ENCODE assay signal across 10 cellular contexts in the genomic region with DNA sequence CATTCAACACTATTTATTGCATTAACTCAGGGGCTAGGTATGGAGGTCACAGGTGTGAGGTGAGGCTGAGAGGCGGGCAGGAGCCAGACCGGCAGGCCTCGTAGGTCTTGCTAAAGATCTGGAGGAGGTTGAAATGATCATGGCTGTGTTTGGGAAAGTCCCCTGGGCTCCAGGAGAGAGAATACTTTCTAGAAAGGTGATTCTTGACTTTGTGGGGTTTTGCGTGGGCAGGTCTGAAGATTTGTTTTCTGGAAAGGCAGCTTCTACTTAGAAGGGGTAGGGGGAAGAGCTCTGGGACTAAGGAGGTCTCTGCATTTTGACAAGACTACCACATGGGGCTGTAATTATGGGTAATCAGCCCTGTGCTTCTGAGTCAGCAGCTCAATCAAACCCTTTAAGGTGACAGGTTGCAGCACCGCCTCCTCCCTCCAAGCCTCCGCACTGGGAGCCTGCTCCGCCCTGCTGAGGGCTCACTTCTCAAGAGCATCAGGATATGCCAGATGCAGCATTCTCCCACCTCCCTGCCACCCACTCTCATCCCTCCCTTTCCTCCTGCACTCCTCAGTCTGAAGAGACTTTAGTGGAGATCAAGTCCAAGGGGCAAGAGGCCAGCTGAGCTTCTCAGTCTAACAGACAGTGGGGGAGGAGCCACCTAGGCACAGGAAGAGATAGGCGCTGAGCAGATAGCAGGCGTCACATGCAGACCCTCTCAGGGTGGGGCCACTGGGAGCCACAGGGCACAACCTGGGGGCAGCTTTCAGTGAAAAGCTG. TPM values are rescaled to one million over a fixed set of nuclear protein-coding genes. Genes with fewer than 3 reads are reported as not detected.
DNase-seq lines count a peak whose midpoint lies in the region; ATAC-seq and TF ChIP-seq lines count a peak whose summit lies in the region.
"Had no signal": no experiment of that assay in that cellular context is flagged by ENCODE, and none has a peak within 500 bp of the region (broad histone marks: within the 10 kb centered on the region; RNA-seq: fewer than 3 reads in every experiment).

No MANE protein-coding gene starts in this region.

- no peak for TF ChIP-seq CTCF in heart right ventricle (IDR thresholded peaks at IDR 0.05)

- no peaks in the 10 kb centered on the region for H3K36me3 ChIP-seq in heart right ventricle

- H3K4me1 ChIP-seq in heart right ventricle, result peaks cover 0 to 16% (median 6%) of the 10 kb centered on the region in 9 donors

- no peaks in the 10 kb centered on the region for H3K9me3 ChIP-seq in heart right ventricle

- ATAC-seq in heart right ventricle, result peak; percentile 38 to 53 (median 45)

- no peaks in the 10 kb centered on the region for H3K27me3 ChIP-seq in heart right ventricle

- intact Hi-C loops in heart right ventricle (cut with DNase I), result no loop called here

- DNase-seq in NCI-H1105 treated with DMSO at 0.1 percent for 48 hours (lab: John Stamatoyannopoulos, UW) (peak; percentile 1), NCI-H1105 (lab: John Stamatoyannopoulos, UW) (no peak), NCI-H82 (lab: John Stamatoyannopoulos, UW) (peak; percentile 95), heart right ventricle (no peak), cortex of kidney (lab: John Stamatoyannopoulos, UW) (no peak), ureter (ENCODE audit: low spot score) (no peak), NOMO-1 treated with dmso at 0.1 percent for 144 hours (lab: John Stamatoyannopoulos, UW; ENCODE audit: unreplicated experiment) (no peak)
- peak; percentile 13 to 27 for DNase-seq in stimulated activated CD4-positive, alpha-beta T cell treated with anti-CD3 and anti-CD28 coated beads, Interleukin-2, amount 100 ng/mL, for 24 hours

- peak overlapping the region in 1 of 10 donors; percentile 19 for H3K27ac ChIP-seq in heart right ventricle
- H3K27ac ChIP-seq: 22Rv1 had no signal

- WGBS in heart right ventricle, 2 donors, result 66 to 78% methylated on average over 9 of the region's 9 CpGs

- no peak overlapping the region for H3K4me3 ChIP-seq in heart right ventricle

RNA-seq across cellular contexts. Expression of gene SLC30A1, which starts 30.5 kb away (rescaled TPM):
- total RNA-seq in heart right ventricle (10 to 100 TPM in 9 of 10 donors, 1 to 10 TPM in 1; 8.1 to 26.5 (median 16.1) TPM), ureter (28.9 TPM)
- polyA plus RNA-seq in heart right ventricle, result 1 to 10 TPM; 1.4 to 4.2 TPM

RNA-seq across cellular contexts. Expression of gene RD3, which starts 56.5 kb away (rescaled TPM):
- total RNA-seq in heart right ventricle (not detected), ureter (0.65 TPM)
- under 1 TPM in 1 of 2 donors, not detected in 1; 0.09 TPM for polyA plus RNA-seq in heart right ventricle
- total RNA-seq: lung microvascular endothelial cell had no signal

Comparison
In these comparisons a context has a peak if more than half of its experiments do, and no peak if none do; other contexts are left out.
1. DNase-seq: peak in NCI-H1105 treated with DMSO at 0.1 percent for 48 hours (single experiment), NCI-H82 (single experiment) and stimulated activated CD4-positive, alpha-beta T cell treated with anti-CD3 and anti-CD28 coated beads, Interleukin-2, amount 100 ng/mL, for 24 hours (2 of 2); none in NCI-H1105 (single experiment), heart right ventricle (0 of 2), cortex of kidney (single experiment), ureter (single experiment) and NOMO-1 treated with dmso at 0.1 percent for 144 hours (single experiment).